ENCODE assay signal across 1 cellular context in the genomic region with DNA sequence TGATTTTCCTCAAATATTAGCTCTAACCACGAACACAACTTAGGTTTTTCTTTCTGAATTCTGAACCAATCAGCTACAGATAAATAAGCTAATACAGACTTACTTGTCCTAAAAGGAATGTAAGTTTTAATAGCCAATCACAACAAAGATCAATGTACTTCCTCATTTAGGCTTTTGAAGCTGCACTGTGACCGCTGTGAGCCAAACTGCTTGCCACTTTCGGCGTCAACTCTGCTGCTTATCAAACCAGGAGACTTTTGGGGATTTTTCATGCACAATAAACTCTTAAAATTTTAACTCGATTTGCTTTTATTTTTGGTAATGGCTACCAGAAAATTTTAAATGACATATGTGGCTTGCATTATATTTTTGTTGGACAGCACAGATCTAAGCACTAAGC.
TF ChIP-seq lines count a peak whose summit lies in the region.

No MANE protein-coding gene starts in this region.

TF ChIP-seq in GM23338, 12 proteins besides CTCF, POLR2A, EP300 and RAD21 (continued from another document):
- TF ChIP-seq ZNF331 (CRISPR knock-in tag; IDR thresholded peaks at IDR 0.05; ENCODE audit: low read depth) = no peak
